ENCODE assay signal across 11 cellular contexts in the genomic region with DNA sequence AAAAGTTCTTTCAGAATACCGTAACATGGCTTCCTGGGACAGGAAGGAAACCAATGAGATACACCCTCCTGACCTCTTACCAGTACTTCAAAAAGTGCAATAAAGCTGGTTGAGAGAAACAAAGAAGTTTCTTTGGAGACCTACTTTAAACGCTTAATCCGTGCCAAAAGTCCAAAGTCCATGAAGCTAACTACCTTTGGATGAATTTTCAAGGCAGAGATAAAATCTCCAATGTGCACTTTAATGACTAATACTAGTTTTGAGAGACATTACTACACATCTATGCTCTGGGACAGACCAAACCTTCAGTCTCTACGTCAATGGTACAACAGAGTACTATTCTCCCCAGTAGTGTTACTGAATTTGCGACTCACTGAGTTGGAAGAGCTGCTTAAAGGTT. TPM values are rescaled to one million over a fixed set of nuclear protein-coding genes. Genes with fewer than 3 reads are reported as not detected.
DNase-seq lines count a peak whose midpoint lies in the region; ATAC-seq, FAIRE-seq and TF ChIP-seq lines count a peak whose summit lies in the region.
"Had no signal": no experiment of that assay in that cellular context is flagged by ENCODE, and none has a peak within 500 bp of the region (broad histone marks: within the 10 kb centered on the region; RNA-seq: fewer than 3 reads in every experiment).

No MANE protein-coding gene starts in this region.

- H3K4me1 ChIP-seq in kidney (ENCODE audit: control insufficient read depth in 1 of 2, insufficient read depth in 1 of 2, low read depth in 1 of 2, low read length in 2 of 2) = peaks cover 4 to 19% of the 10 kb centered on the region in 2 donors
- H3K4me1 ChIP-seq: SJSA1 had no signal

- peak; percentile 38 for FAIRE-seq in kidney (lab: Jason Lieb, UNC)

- H3K9me3 Mint-ChIP-seq in activated CD4-positive, alpha-beta T cell treated with anti-CD3 and anti-CD28 coated beads, Interleukin-2, amount 10 ng/mL, durations not matched to agents 24 days and 14 days = peaks cover 15% of the 10 kb centered on the region
- H3K9me3 Mint-ChIP-seq in activated naive CD8-positive, alpha-beta T cell treated with anti-CD3 and anti-CD28 coated beads, Interleukin-2, amount 50 U/mL, for 24 hours = peaks cover 4% of the 10 kb centered on the region

- peaks cover 20% of the 10 kb centered on the region for H3K4me1 Mint-ChIP-seq in activated CD4-positive, alpha-beta T cell treated with anti-CD3 and anti-CD28 coated beads, Interleukin-2, amount 10 ng/mL, durations not matched to agents 24 days and 14 days
- peaks cover 72% of the 10 kb centered on the region for H3K4me1 Mint-ChIP-seq in activated naive CD8-positive, alpha-beta T cell treated with anti-CD3 and anti-CD28 coated beads, Interleukin-2, amount 50 U/mL, for 24 hours

- peaks cover 0 to 3% of the 10 kb centered on the region in 2 donors for H3K36me3 ChIP-seq in kidney (ENCODE audit: control insufficient read depth in 1 of 2, insufficient read depth in 2 of 2, low read length in 2 of 2)

- H3K4me3 Mint-ChIP-seq in activated CD4-positive, alpha-beta T cell treated with anti-CD3 and anti-CD28 coated beads, Interleukin-2, amount 10 ng/mL, durations not matched to agents 24 days and 14 days = peak overlapping the region; percentile 37
- H3K4me3 Mint-ChIP-seq in activated naive CD8-positive, alpha-beta T cell treated with anti-CD3 and anti-CD28 coated beads, Interleukin-2, amount 50 U/mL, for 24 hours = peak overlapping the region; percentile 9

- no peak for DNase-seq in activated CD4-positive, alpha-beta T cell treated with anti-CD3 and anti-CD28 coated beads, Interleukin-2, amount 10 ng/mL, durations not matched to agents 24 days and 14 days
- no peak for DNase-seq in activated CD4-positive, alpha-beta T cell treated with anti-CD3 and anti-CD28 coated beads for 4 hours
- no peak for DNase-seq in activated naive CD8-positive, alpha-beta T cell treated with anti-CD3 and anti-CD28 coated beads, Interleukin-2, amount 50 U/mL, for 24 hours
- no peak for DNase-seq in kidney
- no peak for DNase-seq in stimulated activated naive CD8-positive, alpha-beta T cell treated with anti-CD3 and anti-CD28 coated beads, Interleukin-15, Interleukin-2, amounts not matched to agents 100 U/mL and 50 U/mL, for 24 hours
- DNase-seq in iPS-NIHi11 (ENCODE audit: low spot score) = no peak
- DNase-seq in CD1c-positive myeloid dendritic cell (ENCODE audit: extremely low spot score) = no peak
- DNase-seq: NCI-H2227 treated with DMSO at 0.1 percent for 48 hours had no signal

- peak; percentile 89 for ATAC-seq in activated naive CD8-positive, alpha-beta T cell treated with anti-CD3 and anti-CD28 coated beads, Interleukin-2, amount 50 U/mL, for 24 hours
- ATAC-seq in stimulated activated naive CD8-positive, alpha-beta T cell treated with anti-CD3 and anti-CD28 coated beads, Interleukin-15, Interleukin-2, amounts not matched to agents 100 U/mL and 50 U/mL, for 24 hours = peak; percentile 93
- no peak for ATAC-seq in HG03469 (IDR thresholded peaks at IDR 0.05; ENCODE audit: unreplicated experiment)
- ATAC-seq: sciatic nerve had no signal

- H3K27ac Mint-ChIP-seq in activated CD4-positive, alpha-beta T cell treated with anti-CD3 and anti-CD28 coated beads, Interleukin-2, amount 10 ng/mL, durations not matched to agents 24 days and 14 days = no peak overlapping the region
- H3K27ac Mint-ChIP-seq in activated naive CD8-positive, alpha-beta T cell treated with anti-CD3 and anti-CD28 coated beads, Interleukin-2, amount 50 U/mL, for 24 hours = peak overlapping the region; percentile 14

- H3K9me3 ChIP-seq in kidney (ENCODE audit: control insufficient read depth in 1 of 2, low read length in 2 of 2) = no peaks in the 10 kb centered on the region
- H3K9me3 ChIP-seq: SJSA1 had no signal

- peaks cover 46% of the 10 kb centered on the region for H3K36me3 Mint-ChIP-seq in activated CD4-positive, alpha-beta T cell treated with anti-CD3 and anti-CD28 coated beads, Interleukin-2, amount 10 ng/mL, durations not matched to agents 24 days and 14 days (ENCODE audit: low read depth)
- H3K36me3 Mint-ChIP-seq in activated naive CD8-positive, alpha-beta T cell treated with anti-CD3 and anti-CD28 coated beads, Interleukin-2, amount 50 U/mL, for 24 hours (ENCODE audit: low read depth) = peaks cover 12% of the 10 kb centered on the region

- no peak for TF ChIP-seq CTCF in kidney (IDR thresholded peaks at IDR 0.05; ENCODE audit: borderline replicate concordance, extremely low read depth, insufficient read depth)

- H3K4me3 ChIP-seq in kidney (ENCODE audit: low read length in 2 of 2) = no peak overlapping the region
- H3K4me3 ChIP-seq: SJSA1 had no signal

- peak overlapping the region in 1 of 2 donors; percentile 63 for H3K27ac ChIP-seq in kidney (ENCODE audit: low read depth in 2 of 2, low read length in 2 of 2)
- H3K27ac ChIP-seq: SJSA1 had no signal

- intact Hi-C loops in activated CD4-positive, alpha-beta T cell treated with anti-CD3 and anti-CD28 coated beads, Interleukin-2, amount 10 ng/mL, durations not matched to agents 24 days and 14 days (cut with micrococcal nuclease) = loop anchor here (2.0 kb wide), 1 partner anchor 42 kb away; no protein-coding TSS in a partner anchor
- intact Hi-C loops in kidney (cut with DNase I) = no loop called here

- H3K9ac ChIP-seq in kidney (ENCODE audit: low read length in 2 of 2) = no peak overlapping the region

- no peaks in the 10 kb centered on the region for H3K27me3 Mint-ChIP-seq in activated CD4-positive, alpha-beta T cell treated with anti-CD3 and anti-CD28 coated beads, Interleukin-2, amount 10 ng/mL, durations not matched to agents 24 days and 14 days
- H3K27me3 Mint-ChIP-seq in activated naive CD8-positive, alpha-beta T cell treated with anti-CD3 and anti-CD28 coated beads, Interleukin-2, amount 50 U/mL, for 24 hours = no peaks in the 10 kb centered on the region

RNA-seq across cellular contexts. Expression of a gene that starts 46.1 kb away (rescaled TPM):
- 21.7 and 24.2 TPM in 2 replicates for total RNA-seq in activated CD4-positive, alpha-beta T cell treated with anti-CD3 and anti-CD28 coated beads, Interleukin-2, amount 10 ng/mL, durations not matched to agents 24 days and 14 days
- total RNA-seq in kidney = 107 TPM
- 40.6 TPM for polyA plus RNA-seq in kidney (ENCODE audit: insufficient read depth, low read depth, low replicate concordance)
